11 cellular contexts compared by ENCODE assay signal in genomic region chr9:20611751-20612287, GRCh38. TPM values are rescaled to one million over a fixed set of nuclear protein-coding genes. Genes with fewer than 3 reads are reported as not detected.
DNase-seq lines count a peak whose midpoint lies in the region; ATAC-seq and TF ChIP-seq lines count a peak whose summit lies in the region.
"Had no signal": no experiment of that assay in that cellular context is flagged by ENCODE, and none has a peak within 500 bp of the region (broad histone marks: within the 10 kb centered on the region; RNA-seq: fewer than 3 reads in every experiment).

No MANE protein-coding gene starts in this region.

- H3K9me3 ChIP-seq in gastroesophageal sphincter (no peaks in the 10 kb centered on the region), thoracic aorta (no peaks in the 10 kb centered on the region)

- ATAC-seq in gastroesophageal sphincter (peak; percentile 66), thoracic aorta (ENCODE audit: insufficient number of reproducible peaks, low FRiP score, low read depth) (no peak)

- in situ Hi-C loops in SK-MEL-5 (cut with HindIII; ENCODE audit: low pct_unique_long_range_greater_than_20kb, low sequenced_read_pairs), result no loop called here

- H3K4me3 ChIP-seq in gastroesophageal sphincter (no peak overlapping the region), thoracic aorta (no peak overlapping the region)
- H3K4me3 ChIP-seq: skin epidermis had no signal

- peaks cover 11 to 74% (median 15%) of the 10 kb centered on the region in 3 donors for H3K4me1 ChIP-seq in gastroesophageal sphincter
- H3K4me1 ChIP-seq in thoracic aorta (ENCODE audit: control insufficient read depth in 1 of 2, low read depth in 2 of 2), result peaks cover 3 to 5% of the 10 kb centered on the region in 2 donors

- peak; percentile 45 to 57 (median 48) for TF ChIP-seq CTCF in gastroesophageal sphincter (IDR thresholded peaks at IDR 0.05)
- TF ChIP-seq CTCF in thoracic aorta (IDR thresholded peaks at IDR 0.05), result peak; percentile 56

- no peak for TF ChIP-seq POLR2A in gastroesophageal sphincter (IDR thresholded peaks at IDR 0.05)

- TF ChIP-seq EP300 in gastroesophageal sphincter (IDR thresholded peaks at IDR 0.05), result no peak

- peak overlapping the region; percentile 11 to 39 (median 25) for H3K27ac ChIP-seq in gastroesophageal sphincter
- H3K27ac ChIP-seq in thoracic aorta, result no peak overlapping the region
- H3K27ac ChIP-seq: KMS-11, skin epidermis had no signal

- 53 to 73% methylated on average over 3 of the region's 3 CpGs for WGBS in gastroesophageal sphincter (ENCODE audit: low coverage in 1 of 2), 2 donors

- peak; percentile 37 for DNase-seq in SIG-M5 treated with dmso at 0.1 percent for 504 hours (lab: John Stamatoyannopoulos, UW; ENCODE audit: unreplicated experiment)
- no peak for DNase-seq in SIG-M5 (lab: John Stamatoyannopoulos, UW)
- DNase-seq in SK-MEL-5 (ENCODE audit: low read depth, low spot score), result peak; percentile 31
- no peak for DNase-seq in thoracic aorta (ENCODE audit: low spot score)
- no peak for DNase-seq in DMS153 (lab: John Stamatoyannopoulos, UW)
- no peak for DNase-seq in stimulated activated naive CD4-positive, alpha-beta T cell treated with Interleukin-2 at 50 U/mL for 16 hours (lab: John Stamatoyannopoulos, UW)
- DNase-seq in mesenteric fat pad (ENCODE audit: low spot score), result no peak
- DNase-seq: COR-L47 had no signal

- no peaks in the 10 kb centered on the region for H3K27me3 ChIP-seq in gastroesophageal sphincter
- H3K27me3 ChIP-seq in thoracic aorta (replicated peaks; ENCODE audit: insufficient read depth), result no peaks in the 10 kb centered on the region

- H3K36me3 ChIP-seq in gastroesophageal sphincter (no peaks in the 10 kb centered on the region), thoracic aorta (no peaks in the 10 kb centered on the region)

RNA-seq across cellular contexts. Expression of gene MLLT3, which starts 10.5 kb away (rescaled TPM):
- 23.7 and 24.2 TPM in 2 replicates for total RNA-seq in SK-MEL-5 (2014; rRNA removed; shearing (Covaris generic))
- 6.9 and 11.8 TPM in 2 replicates for polyA plus RNA-seq in SK-MEL-5 (2015; cell fraction: cytosol; rRNA removed)
- polyA plus RNA-seq in SK-MEL-5 (2015; cell fraction: nucleus; rRNA removed), result 0.95 and 4.6 TPM in 2 replicates
- total RNA-seq in gastroesophageal sphincter (10 to 100 TPM; 21.2 to 37.2 (median 29.6) TPM), thoracic aorta (1 to 10 TPM; 8.1 to 9.6 TPM), mesenteric fat pad (9.9 TPM)

Comparison
In these comparisons a context has a peak if more than half of its experiments do, and no peak if none do; other contexts are left out.
1. DNase-seq: peak in SIG-M5 treated with dmso at 0.1 percent for 504 hours (single experiment) and SK-MEL-5 (single experiment); none in SIG-M5 (single experiment), thoracic aorta (single experiment), DMS153 (single experiment), stimulated activated naive CD4-positive, alpha-beta T cell treated with Interleukin-2 at 50 U/mL for 16 hours (single experiment) and mesenteric fat pad (single experiment).
2. H3K27ac ChIP-seq: peak in gastroesophageal sphincter (4 of 4); none in thoracic aorta (0 of 2).